17 cellular contexts compared by ENCODE assay signal in the genomic region with DNA sequence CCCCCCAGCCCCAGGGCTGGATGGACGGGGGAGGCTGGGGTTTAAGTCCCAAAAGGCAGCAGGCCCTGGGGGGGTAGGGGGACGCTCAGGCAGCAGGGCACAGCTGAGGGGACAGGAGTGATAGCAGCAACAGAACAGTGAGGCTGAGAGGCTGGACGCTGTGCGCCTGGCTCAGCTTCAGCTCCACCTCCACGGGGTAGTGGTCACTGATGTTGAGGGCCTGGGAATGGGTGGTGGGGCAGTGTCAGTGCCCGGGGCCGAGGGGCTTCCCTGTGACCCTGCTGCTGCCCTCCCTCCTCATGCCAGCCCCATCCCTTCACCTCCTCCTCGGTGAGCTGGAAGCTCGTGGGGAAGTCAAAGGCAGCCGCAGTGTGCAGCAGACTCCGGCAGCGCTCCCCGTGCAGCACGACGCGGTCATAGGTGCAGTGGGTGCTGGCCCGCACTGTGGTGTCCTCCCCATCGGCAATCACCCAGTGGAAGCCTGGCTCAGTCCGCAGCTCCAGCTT. TPM values are rescaled to one million over a fixed set of nuclear protein-coding genes. Genes with fewer than 3 reads are reported as not detected.
A peak's percentile ranks its signal among the peaks of the same experiment; 100 is the strongest.
DNase-seq lines count a peak whose midpoint lies in the region; ATAC-seq and TF ChIP-seq lines count a peak whose summit lies in the region.
"Had no signal": no experiment of that assay in that cellular context is flagged by ENCODE, and none has a peak within 500 bp of the region (broad histone marks: within the 10 kb centered on the region; RNA-seq: fewer than 3 reads in every experiment).

No MANE protein-coding gene starts in this region.

- H3K27me3 ChIP-seq in Panc1 (ENCODE audit: control insufficient read depth, insufficient read depth, low read length) = no peaks in the 10 kb centered on the region
- H3K27me3 ChIP-seq in prostate gland (replicated peaks; ENCODE audit: insufficient read depth) = no peaks in the 10 kb centered on the region
- H3K27me3 ChIP-seq: ascending aorta, heart left ventricle, thyroid gland had no signal

- in situ Hi-C loops in Panc1 (cut with HindIII; ENCODE audit: low pct_unique_long_range_greater_than_20kb, low sequenced_read_pairs) = no loop called here

- peak; percentile 6; the same call in 1 of the 2 replicates for ATAC-seq in Panc1
- no peak for ATAC-seq in HG03095 (IDR thresholded peaks at IDR 0.05; ENCODE audit: unreplicated experiment)
- ATAC-seq in omental fat pad (ENCODE audit: low FRiP score) = no peak
- ATAC-seq: heart left ventricle, right cardiac atrium had no signal

- no peaks in the 10 kb centered on the region for H3K9me3 ChIP-seq in HEK293 (ENCODE audit: control insufficient read depth, insufficient read depth, low read depth, low read length)
- no peaks in the 10 kb centered on the region for H3K9me3 ChIP-seq in Panc1 (ENCODE audit: control insufficient read depth, insufficient read depth, low read depth, low read length)
- H3K9me3 ChIP-seq in prostate gland = no peaks in the 10 kb centered on the region
- H3K9me3 ChIP-seq: ascending aorta, heart left ventricle, thyroid gland had no signal

- H3K36me3 ChIP-seq in HEK293 (ENCODE audit: control insufficient read depth in 2 of 2, insufficient read depth in 1 of 2, low read length in 2 of 2) (peaks cover 0 to 44% of the 10 kb centered on the region in 2 experiments; a peak in 1 of 3 replicates), Panc1 (ENCODE audit: control insufficient read depth, insufficient read depth, low read length) (peaks cover 10% of the 10 kb centered on the region), prostate gland (no peaks in the 10 kb centered on the region)

- H3K27ac ChIP-seq in HEK293 (ENCODE audit: extremely low read depth, low read depth, low read length) (no peak overlapping the region), Panc1 (ENCODE audit: low read length) (peak overlapping the region; percentile 64; the same call in 1 of the 2 replicates), coronary artery (peak overlapping the region in 1 of 2 donors; percentile 2), prostate gland (peak overlapping the region; percentile 46 to 63)
- H3K27ac ChIP-seq: ascending aorta, heart left ventricle, thyroid gland had no signal

- no TSS peak for BruUV-seq in Panc1 (replicated peaks; lab: Mats Ljungman, UMichigan)

- CTCF ChIA-PET in HEK293 (lab: Yijun Ruan, JAX) = interaction anchor here (1.1 kb wide), 1 partner anchor 29 kb away, joined by 3 read pairs; the partner anchor contains the start of gene FLNA
- CTCF ChIA-PET in Panc1 (lab: Charles Lee) = no interaction called here

- H3K4me3 ChIP-seq in HEK293 (ENCODE audit: low read depth, low read length) (no peak overlapping the region), Panc1 (ENCODE audit: low read depth in 2 of 2, low read length in 2 of 2) (no peak overlapping the region), coronary artery (no peak overlapping the region), prostate gland (no peak overlapping the region)
- H3K4me3 ChIP-seq: ascending aorta, heart left ventricle, thyroid gland had no signal

- TF ChIP-seq POLR2A in prostate gland (IDR thresholded peaks at IDR 0.05) = no peak

- no CpG with 5 or more reads among the region's 19 CpGs for WGBS in prostate gland

- no peak for DNase-seq in Panc1 (ENCODE audit: low read depth, low spot score)
- peak; percentile 68 for DNase-seq in coronary artery (ENCODE audit: low spot score)
- no peak for DNase-seq in prostate gland (ENCODE audit: low spot score)
- no peak for DNase-seq in activated CD8-positive, alpha-beta memory T cell treated with anti-CD3 and anti-CD28 coated beads, Interleukin-2, amount 50 U/mL, for 48 hours
- no peak for DNase-seq in omental fat pad (ENCODE audit: low spot score)
- DNase-seq: activated CD4-positive, alpha-beta T cell treated with anti-CD3 and anti-CD28 coated beads for 48 hours; activated naive CD4-positive, alpha-beta T cell treated with Interleukin-2 at 50 U/mL for 16 hours; NCI-H1436; NCI-H748 treated with DMSO at 0.1 percent for 48 hours; occipital lobe; right cardiac atrium; stimulated activated naive CD4-positive, alpha-beta T cell; thyroid gland had no signal

- intact Hi-C loops in Panc1 (cut with micrococcal nuclease; ENCODE audit: unreplicated experiment) = no loop called here
- intact Hi-C loops in prostate gland (cut with DNase I) = loop anchor here (5.0 kb wide), 1 partner anchor 35 kb away; the partner anchor contains the start of gene GDI1

- POLR2A ChIA-PET in HEK293 (lab: Yijun Ruan, JAX) = interaction anchor here (1.2 to 6.5 kb wide), 3 partner anchors 8 to 55 kb away, joined by 3 to 57 read pairs (median 4); partner anchors contain the start of genes DNASE1L1, PLXNA3 and TAFAZZIN
- POLR2A ChIA-PET in Panc1 (lab: Charles Lee) = no interaction called here

- no peak for TF ChIP-seq CTCF in HEK293 (tag by site-specific recombination; IDR thresholded peaks at IDR 0.05)
- TF ChIP-seq CTCF in Panc1 (IDR thresholded peaks at IDR 0.05) = no peak
- no peak for TF ChIP-seq CTCF in coronary artery (IDR thresholded peaks at IDR 0.05)
- TF ChIP-seq CTCF in prostate gland (IDR thresholded peaks at IDR 0.05) = no peak
- no peak for TF ChIP-seq CTCF in omental fat pad (IDR thresholded peaks at IDR 0.05)

- H3K4me1 ChIP-seq in HEK293 (ENCODE audit: control insufficient read depth, insufficient read depth, low read length) (no peaks in the 10 kb centered on the region), Panc1 (ENCODE audit: control insufficient read depth, insufficient read depth, low read length) (peaks cover 29% of the 10 kb centered on the region), prostate gland (replicated peaks) (no peaks in the 10 kb centered on the region)

TF ChIP-seq in HEK293, 187 proteins besides CTCF, POLR2A, EP300 and RAD21:
- TF ChIP-seq ZNF600 (tag by site-specific recombination; IDR thresholded peaks at IDR 0.05) (peak; percentile 36; the same call in 1 of the 2 replicates), HOXD13 (CRISPR knock-in tag; IDR thresholded peaks at IDR 0.05; ENCODE audit: borderline replicate concordance) (no peak)
TF ChIP-seq in HEK293: peak in this region for 1.

RNA-seq across cellular contexts. Expression of gene RPL10, which starts 4.5 kb away (rescaled TPM):
- total RNA-seq in Panc1 (2021; ENCODE audit: unreplicated experiment) (2,466 TPM), prostate gland (1,000 to 10,000 TPM; 3,702 to 5,500 TPM), omental fat pad (1,000 to 10,000 TPM; 6,220 to 8,957 (median 7,673) TPM)
- 2,477 TPM for polyA plus RNA-seq in Panc1 (2012; ENCODE audit: insufficient read length)

RNA-seq across cellular contexts. Expression of gene DNASE1L1, which starts 6.4 kb away (rescaled TPM):
- 60.4 TPM for total RNA-seq in Panc1 (2021; ENCODE audit: unreplicated experiment)
- polyA plus RNA-seq in Panc1 (2012; ENCODE audit: insufficient read length) = 104 TPM
- 10 to 100 TPM; 36.8 to 70.7 TPM for total RNA-seq in prostate gland
- 10 to 100 TPM; 33.4 to 47.3 (median 38.8) TPM for total RNA-seq in omental fat pad

RNA-seq across cellular contexts. Expression of gene TAFAZZIN, which starts 8.7 kb away (rescaled TPM):
- total RNA-seq in Panc1 (2021; ENCODE audit: unreplicated experiment) (113 TPM), prostate gland (10 to 100 TPM; 25.7 to 56.5 TPM), omental fat pad (10 to 100 TPM; 20.8 to 76.3 (median 33.1) TPM)
- 123 TPM for polyA plus RNA-seq in Panc1 (2012; ENCODE audit: insufficient read length)

RNA-seq across cellular contexts. Expression of gene EMD, which starts 23.6 kb away (rescaled TPM):
- total RNA-seq in Panc1 (2021; ENCODE audit: unreplicated experiment) (178 TPM), prostate gland (10 to 100 TPM; 61.4 to 66.1 TPM), omental fat pad (10 to 100 TPM; 25.7 to 61.8 (median 53.2) TPM)
- 209 TPM for polyA plus RNA-seq in Panc1 (2012; ENCODE audit: insufficient read length)

RNA-seq across cellular contexts. Expression of gene ATP6AP1, which starts 25.8 kb away (rescaled TPM):
- 221 TPM for total RNA-seq in Panc1 (2021; ENCODE audit: unreplicated experiment)
- polyA plus RNA-seq in Panc1 (2012; ENCODE audit: insufficient read length) = 308 TPM
- total RNA-seq in prostate gland = 100 to 1,000 TPM; 110 to 149 TPM
- total RNA-seq in omental fat pad = 10 to 100 TPM; 23.8 to 51.8 (median 37.2) TPM
